8 cellular contexts compared by ENCODE assay signal in genomic region chr17:63773272-63774140, GRCh38. TPM values are rescaled to one million over a fixed set of nuclear protein-coding genes. Genes with fewer than 3 reads are reported as not detected.
A peak's percentile ranks its signal among the peaks of the same experiment; 100 is the strongest.
DNase-seq lines count a peak whose midpoint lies in the region; ATAC-seq and TF ChIP-seq lines count a peak whose summit lies in the region.

A gene with protein sequence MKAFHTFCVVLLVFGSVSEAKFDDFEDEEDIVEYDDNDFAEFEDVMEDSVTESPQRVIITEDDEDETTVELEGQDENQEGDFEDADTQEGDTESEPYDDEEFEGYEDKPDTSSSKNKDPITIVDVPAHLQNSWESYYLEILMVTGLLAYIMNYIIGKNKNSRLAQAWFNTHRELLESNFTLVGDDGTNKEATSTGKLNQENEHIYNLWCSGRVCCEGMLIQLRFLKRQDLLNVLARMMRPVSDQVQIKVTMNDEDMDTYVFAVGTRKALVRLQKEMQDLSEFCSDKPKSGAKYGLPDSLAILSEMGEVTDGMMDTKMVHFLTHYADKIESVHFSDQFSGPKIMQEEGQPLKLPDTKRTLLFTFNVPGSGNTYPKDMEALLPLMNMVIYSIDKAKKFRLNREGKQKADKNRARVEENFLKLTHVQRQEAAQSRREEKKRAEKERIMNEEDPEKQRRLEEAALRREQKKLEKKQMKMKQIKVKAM (minus strand): TSS chr17:63773597. CDS start chr17:63766175, 7,422 bp downstream.

- H3K79me2 ChIP-seq in mammary epithelial cell (ENCODE audit: insufficient read depth, low read length) = peaks cover 93% of the 10 kb centered on the region

- H3K27me3 ChIP-seq in WERI-Rb-1 (ENCODE audit: insufficient read depth, low read depth, severe bottlenecking) = no peaks in the 10 kb centered on the region
- no peaks in the 10 kb centered on the region for H3K27me3 ChIP-seq in mammary epithelial cell (ENCODE audit: insufficient read depth, low read length)
- no peaks in the 10 kb centered on the region for H3K27me3 ChIP-seq in skeletal muscle tissue (ENCODE audit: control insufficient read depth in 3 of 3, insufficient read depth in 3 of 3, low read length in 3 of 3)

- H3K27ac ChIP-seq in WERI-Rb-1 (peak within 1 kb of the TSS; percentile 98), mammary epithelial cell (ENCODE audit: insufficient read depth, low read depth, low read length) (peak within 1 kb of the TSS; percentile 97), skeletal muscle tissue (ENCODE audit: low read depth, low read length) (peak within 1 kb of the TSS; percentile 98)

- dilution Hi-C loops in mammary epithelial cell (cut with HindIII; ENCODE audit: low sequenced_read_pairs) = no loop called here

- H3K9ac ChIP-seq in mammary epithelial cell (ENCODE audit: insufficient read depth, low read length) = peak within 1 kb of the TSS; percentile 96
- H3K9ac ChIP-seq in skeletal muscle tissue (ENCODE audit: low read depth in 1 of 3, low read length in 3 of 3) = peak within 1 kb of the TSS; percentile 97 to 99 (median 99)

- H3K36me3 ChIP-seq in WERI-Rb-1 = peaks cover 61% of the 10 kb centered on the region
- peaks cover 6% of the 10 kb centered on the region for H3K36me3 ChIP-seq in mammary epithelial cell (ENCODE audit: insufficient read depth, low read length)
- H3K36me3 ChIP-seq in skeletal muscle tissue (ENCODE audit: control insufficient read depth in 3 of 3, insufficient read depth in 3 of 3, low read length in 3 of 3) = peaks cover 0 to 7% (median 4%) of the 10 kb centered on the region in 3 donors

- TF ChIP-seq CTCF in WERI-Rb-1 (IDR thresholded peaks at IDR 0.05; ENCODE audit: low read depth, low read length) (no peak), mammary epithelial cell (conservative IDR thresholded peaks at IDR 0.05 in 1 of 2, IDR thresholded peaks at IDR 0.05 in 1 of 2; ENCODE audit: extremely low read depth in 1 of 2, insufficient read depth in 1 of 2, low read depth in 1 of 2, low read length in 2 of 2) (no peak)

- CTCF ChIA-PET in mammary epithelial cell (lab: Charles Lee; ENCODE audit: low non-redundant PET) = interaction anchor here (0.5 to 0.6 kb wide), 2 partner anchors 61 to 223 kb away, joined by 3 read pairs; partner anchors contain the start of gene DCAF7

- in situ Hi-C loops in ACHN (cut with HindIII; ENCODE audit: low pct_ligation_motif_present, low pct_unique_long_range_greater_than_20kb, low sequenced_read_pairs) = no loop called here
- in situ Hi-C loops in mammary epithelial cell (cut with MboI; ENCODE audit: low sequenced_read_pairs in 2 of 2) = no loop called here

- H3K4me3 ChIP-seq in WERI-Rb-1 (ENCODE audit: low read depth, low read length) (peak within 1 kb of the TSS; percentile 94), mammary epithelial cell (replicated peaks in 1 of 3; ENCODE audit: insufficient read depth in 1 of 3, low read depth in 2 of 3, low read length in 3 of 3) (peak within 1 kb of the TSS; percentile 88 to 95 (median 94)), iPS-18c (ENCODE audit: insufficient read depth, low read depth, low read length) (peak within 1 kb of the TSS; percentile 91), skeletal muscle tissue (ENCODE audit: low read length in 3 of 3) (peak within 1 kb of the TSS; percentile 86 to 98 (median 92))

- H3K9me3 ChIP-seq in WERI-Rb-1 (ENCODE audit: severe bottlenecking) (no peaks in the 10 kb centered on the region), mammary epithelial cell (replicated peaks; ENCODE audit: insufficient read depth, low read length) (no peaks in the 10 kb centered on the region), iPS-18c (ENCODE audit: control insufficient read depth, insufficient read depth, low read length) (no peaks in the 10 kb centered on the region), skeletal muscle tissue (ENCODE audit: control insufficient read depth in 3 of 3, low read length in 3 of 3) (no peaks in the 10 kb centered on the region)

- intact Hi-C loops in mammary epithelial cell (cut with micrococcal nuclease) = loop anchor here (1.0 to 2.0 kb wide), 4 partner anchors 14 to 69 kb away; partner anchors contain the start of genes FTSJ3, PSMC5, SMARCD2 and STRADA

- H3K4me2 ChIP-seq in mammary epithelial cell (ENCODE audit: insufficient read depth, low read depth, low read length) = peak within 1 kb of the TSS; percentile 96

- WGBS in mammary epithelial cell (ENCODE audit: low coverage, missing lambda C conversion rate) = 2% methylated on average over 42 of the region's 74 CpGs

- ATAC-seq in GM18873 (IDR thresholded peaks at IDR 0.05; ENCODE audit: low FRiP score, unreplicated experiment) = peak; percentile 83
- ATAC-seq in HG03139 (IDR thresholded peaks at IDR 0.05; ENCODE audit: unreplicated experiment) = peak; percentile 84

- peaks cover 6% of the 10 kb centered on the region for H3K4me1 ChIP-seq in mammary epithelial cell (ENCODE audit: insufficient read depth, low read length)
- peaks cover 22 to 35% (median 25%) of the 10 kb centered on the region in 3 donors for H3K4me1 ChIP-seq in skeletal muscle tissue (ENCODE audit: control insufficient read depth in 3 of 3, insufficient read depth in 3 of 3, low read length in 3 of 3)

- BruUV-seq in mammary epithelial cell (replicated peaks; lab: Mats Ljungman, UMichigan) = no TSS peak

- peaks cover 3% of the 10 kb centered on the region for H4K20me1 ChIP-seq in mammary epithelial cell (ENCODE audit: insufficient read depth, low read length)

- peak within 1 kb of the TSS; percentile 71 for H2AFZ ChIP-seq in mammary epithelial cell (ENCODE audit: low read depth, low read length)

- peak; percentile 99 for DNase-seq in ACHN
- peak; percentile 100 for DNase-seq in NCI-H2227 (lab: John Stamatoyannopoulos, UW; ENCODE audit: unreplicated experiment)
- DNase-seq in WERI-Rb-1 = peak; percentile 100
- peak; percentile 100 for DNase-seq in mammary epithelial cell

RNA-seq across cellular contexts. Expression of the gene that starts here (rescaled TPM):
- total RNA-seq in mammary epithelial cell (10 to 100 TPM; 60.5 to 74.7 TPM), skeletal muscle tissue (43.8 TPM)
- 44.7 TPM for polyA plus RNA-seq in mammary epithelial cell
- polyA minus RNA-seq in mammary epithelial cell = 48.7 TPM

Comparison
In these comparisons a context has a peak if more than half of its experiments do, and no peak if none do; other contexts are left out.
1. Peak in every context shown above with its lines: DNase-seq, ATAC-seq, H3K4me3 ChIP-seq and H3K27ac ChIP-seq.